Comparison of ENCODE assay signal across 8 cellular contexts in genomic region chr18:77059294-77059916, GRCh38.
DNase-seq lines count a peak whose midpoint lies in the region; ATAC-seq and TF ChIP-seq lines count a peak whose summit lies in the region.

No MANE protein-coding gene starts in this region.

- H3K27me3 Mint-ChIP-seq in T-helper 2 cell treated with Interferon-gamma antibody and Interleukin-4, amounts not matched to agents 5 μg/mL and 100 μg/mL, for 36 hours (ENCODE audit: low read depth), result no peaks in the 10 kb centered on the region

- TF ChIP-seq CTCF in heart left ventricle (IDR thresholded peaks at IDR 0.05), result peak; percentile 34 to 62 (median 51)
- TF ChIP-seq CTCF in MM.1S (IDR thresholded peaks at IDR 0.05; ENCODE audit: low read length), result peak; percentile 38

- intact Hi-C loops in heart left ventricle (cut with DNase I), result loop anchor here in 8 of 10 donors (5.0 to 10.0 kb wide), 7 partner anchors 47 to 593 kb away; partner anchors contain the start of gene ZNF236 (in 1 of the 8)
- intact Hi-C loops in Right ventricle myocardium superior (cut with DNase I), result loop anchor here (5.0 to 10.0 kb wide), 2 partner anchors 57 to 155 kb away; no protein-coding TSS in a partner anchor

- peak overlapping the region; percentile 70 for H3K27ac Mint-ChIP-seq in T-helper 2 cell treated with Interferon-gamma antibody and Interleukin-4, amounts not matched to agents 5 μg/mL and 100 μg/mL, for 36 hours

- H3K36me3 Mint-ChIP-seq in T-helper 2 cell treated with Interferon-gamma antibody and Interleukin-4, amounts not matched to agents 5 μg/mL and 100 μg/mL, for 36 hours (ENCODE audit: low read depth), result peaks cover 62% of the 10 kb centered on the region

- H3K4me3 ChIP-seq in heart left ventricle (no peak overlapping the region), MM.1S (ENCODE audit: low read length) (no peak overlapping the region)

- H3K9ac ChIP-seq in MM.1S (ENCODE audit: low read length), result no peak overlapping the region

- H3K9me3 ChIP-seq in heart left ventricle, result no peaks in the 10 kb centered on the region
- H3K9me3 ChIP-seq in MM.1S (replicated peaks; ENCODE audit: insufficient read depth, low read length), result no peaks in the 10 kb centered on the region

- H3K4me2 ChIP-seq in MM.1S (ENCODE audit: low read depth, low read length), result no peak overlapping the region

- H3K4me1 Mint-ChIP-seq in T-helper 2 cell treated with Interferon-gamma antibody and Interleukin-4, amounts not matched to agents 5 μg/mL and 100 μg/mL, for 36 hours (ENCODE audit: low read depth), result peaks cover 74% of the 10 kb centered on the region

- peaks cover 22% of the 10 kb centered on the region for H3F3A ChIP-seq in MM.1S (ENCODE audit: insufficient read depth, low read length)

- H3K36me3 ChIP-seq in heart left ventricle (peaks cover 0 to 4% (median 1%) of the 10 kb centered on the region in 9 donors), MM.1S (replicated peaks; ENCODE audit: insufficient read depth, low read length) (no peaks in the 10 kb centered on the region)

- ATAC-seq in heart left ventricle (no peak), Right ventricle myocardium superior (ENCODE audit: poor library complexity) (no peak), GM18868 (IDR thresholded peaks at IDR 0.05; ENCODE audit: unreplicated experiment) (no peak), HG03045 (IDR thresholded peaks at IDR 0.05; ENCODE audit: unreplicated experiment) (no peak)

- H3K27ac ChIP-seq in heart left ventricle (peak overlapping the region in 4 of 12 donors; percentile 55 to 88 (median 73)), MM.1S (ENCODE audit: low read length) (no peak overlapping the region)

- H3K4me3 Mint-ChIP-seq in T-helper 2 cell treated with Interferon-gamma antibody and Interleukin-4, amounts not matched to agents 5 μg/mL and 100 μg/mL, for 36 hours, result peak overlapping the region; percentile 34

- no peaks in the 10 kb centered on the region for H3K9me3 Mint-ChIP-seq in T-helper 2 cell treated with Interferon-gamma antibody and Interleukin-4, amounts not matched to agents 5 μg/mL and 100 μg/mL, for 36 hours

- no peak for TF ChIP-seq POLR2A in heart left ventricle (IDR thresholded peaks at IDR 0.05)

- DNase-seq in heart left ventricle (no peak), Right ventricle myocardium superior (no peak), MM.1S (peak; percentile 56), fibroblast of gingiva (ENCODE audit: low read depth) (peak; percentile 67), renal cortical epithelial cell (ENCODE audit: low read depth) (peak; percentile 69)
- no peak for DNase-seq in T-helper 2 cell treated with Interferon-gamma antibody and Interleukin-4, amounts not matched to agents 5 μg/mL and 100 μg/mL, for 36 hours (ENCODE audit: low spot score)

- no peaks in the 10 kb centered on the region for H3K9me2 ChIP-seq in MM.1S (replicated peaks; ENCODE audit: insufficient read depth, low read length)

- no peak overlapping the region for H2AFZ ChIP-seq in MM.1S (ENCODE audit: low read length)

- H4K20me1 ChIP-seq in MM.1S (ENCODE audit: insufficient read depth, low read length), result no peaks in the 10 kb centered on the region

- whole genome bisulfite sequencing in heart left ventricle, 4 donors, result 72 to 81% (median 76%) methylated on average over 2 of the region's 2 CpGs

- peaks cover 0 to 96% (median 47%) of the 10 kb centered on the region in 12 donors for H3K4me1 ChIP-seq in heart left ventricle
- peaks cover 46% of the 10 kb centered on the region for H3K4me1 ChIP-seq in MM.1S (ENCODE audit: low read length)

- no peaks in the 10 kb centered on the region for H3K27me3 ChIP-seq in heart left ventricle
- no peaks in the 10 kb centered on the region for H3K27me3 ChIP-seq in MM.1S (replicated peaks; ENCODE audit: insufficient read depth, low read length)

- no peaks in the 10 kb centered on the region; the same call in 1 of the 2 replicates for H3K79me2 ChIP-seq in MM.1S (ENCODE audit: low read length)

Comparison
In these comparisons a context has a peak if more than half of its experiments do, and no peak if none do; other contexts are left out.
1. DNase-seq: peak in MM.1S (single experiment), fibroblast of gingiva (single experiment) and renal cortical epithelial cell (single experiment); none in heart left ventricle (0 of 5), Right ventricle myocardium superior (single experiment) and T-helper 2 cell treated with Interferon-gamma antibody and Interleukin-4, amounts not matched to agents 5 μg/mL and 100 μg/mL, for 36 hours (single experiment).